9 cellular contexts compared by ENCODE assay signal in genomic region chr4:143341186-143341755, GRCh38.
DNase-seq lines count a peak whose midpoint lies in the region.
"Had no signal": no experiment of that assay in that cellular context is flagged by ENCODE, and none has a peak within 500 bp of the region (broad histone marks: within the 10 kb centered on the region; RNA-seq: fewer than 3 reads in every experiment).

No MANE protein-coding gene starts in this region.

- peaks cover 90% of the 10 kb centered on the region for H4K20me1 ChIP-seq in BLaER1

- H3K9me3 ChIP-seq in BLaER1: no peaks in the 10 kb centered on the region
- no peaks in the 10 kb centered on the region for H3K9me3 ChIP-seq in muscle layer of duodenum (ENCODE audit: control insufficient read depth in 1 of 2, low read length in 2 of 2)

- no peak overlapping the region for H3K9ac ChIP-seq in BLaER1

- H3K27me3 ChIP-seq in BLaER1 (no peaks in the 10 kb centered on the region), muscle layer of duodenum (ENCODE audit: low read depth, low read length) (no peaks in the 10 kb centered on the region)

- no peak overlapping the region for H3K27ac ChIP-seq in BLaER1
- peak overlapping the region; percentile 69 for H3K27ac ChIP-seq in cingulate gyrus (ENCODE audit: low read depth, low read length)
- peak overlapping the region; percentile 54 for H3K27ac ChIP-seq in muscle layer of duodenum (ENCODE audit: low read length)

- H3K4me3 ChIP-seq in BLaER1: no peak overlapping the region
- H3K4me3 ChIP-seq in muscle layer of duodenum (ENCODE audit: low read depth in 1 of 2, low read length in 2 of 2): no peak overlapping the region

- peak overlapping the region; percentile 17; the same call in 1 of the 2 replicates for H3K4me2 ChIP-seq in BLaER1

- peaks cover 40% of the 10 kb centered on the region for H3K4me1 ChIP-seq in BLaER1
- H3K4me1 ChIP-seq in muscle layer of duodenum (ENCODE audit: control insufficient read depth in 1 of 2, insufficient read depth in 2 of 2, low read length in 2 of 2): peaks cover 18 to 60% of the 10 kb centered on the region in 2 donors

- peaks cover 17% of the 10 kb centered on the region; the same call in 1 of the 2 replicates for H3K36me3 ChIP-seq in BLaER1
- H3K36me3 ChIP-seq in muscle layer of duodenum (ENCODE audit: control insufficient read depth in 1 of 2, insufficient read depth in 2 of 2, low read length in 2 of 2): no peaks in the 10 kb centered on the region

- peak; percentile 50 for DNase-seq in NAMALWA (ENCODE audit: low spot score)
- no peak for DNase-seq in activated CD8-positive, alpha-beta memory T cell treated with anti-CD3 and anti-CD28 coated beads for 24 hours
- no peak for DNase-seq in central memory CD4-positive, alpha-beta T cell
- no peak for DNase-seq in T-helper 2 cell
- no peak for DNase-seq in NCI-H1092 treated with DMSO at 0.1 percent for 48 hours (lab: John Stamatoyannopoulos, UW)
- DNase-seq: activated CD4-positive, alpha-beta T cell treated with anti-CD3 and anti-CD28 coated beads, Interleukin-2, amount 50 U/mL, for 48 hours had no signal
